In the genomic region with DNA sequence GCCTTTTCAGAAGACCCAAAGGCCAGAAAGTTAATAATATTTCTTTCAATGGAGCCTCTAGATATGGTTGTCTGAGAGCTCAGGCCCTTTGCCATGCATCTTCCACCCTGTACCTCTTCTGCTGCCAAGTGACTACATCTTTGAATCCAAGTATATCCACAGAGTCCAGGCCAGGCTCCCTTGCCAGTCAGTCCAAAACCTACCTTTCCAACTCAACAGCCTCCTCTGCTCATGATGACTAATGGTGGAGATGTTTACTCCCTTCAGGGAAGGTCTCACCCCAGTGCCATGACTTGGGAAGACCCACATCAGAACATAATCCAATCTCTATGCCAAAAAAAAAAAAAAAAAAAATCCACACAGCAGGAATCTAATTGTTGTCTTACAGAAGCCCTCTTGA, we compare ENCODE assay signal across 13 cellular contexts. TPM values are rescaled to one million over a fixed set of nuclear protein-coding genes. Genes with fewer than 3 reads are reported as not detected.
DNase-seq lines count a peak whose midpoint lies in the region; TF ChIP-seq lines count a peak whose summit lies in the region.
"Had no signal": no experiment of that assay in that cellular context is flagged by ENCODE, and none has a peak within 500 bp of the region (broad histone marks: within the 10 kb centered on the region; RNA-seq: fewer than 3 reads in every experiment).

No MANE protein-coding gene starts in this region.

- H3K9me3 ChIP-seq in Loucy (ENCODE audit: insufficient read depth, low read depth, low read length) (no peaks in the 10 kb centered on the region), spleen (no peaks in the 10 kb centered on the region), Peyer's patch (no peaks in the 10 kb centered on the region)
- H3K9me3 ChIP-seq: right atrium auricular region had no signal

- no peak overlapping the region for H2AFZ ChIP-seq in Loucy (ENCODE audit: low read length)
- H2AFZ ChIP-seq: neural progenitor cell had no signal

- peak overlapping the region; percentile 27 for H3K4me2 ChIP-seq in Loucy (ENCODE audit: low read depth, low read length, poor library complexity, severe bottlenecking)
- H3K4me2 ChIP-seq: neural progenitor cell had no signal

- no peak overlapping the region for H3K4me3 Mint-ChIP-seq in T-helper 1 cell treated with Interleukin-12 subunit alpha and Interleukin-12 subunit beta and Interleukin-4 antibody, amounts not matched to agents 30 μg/mL and 1 μg/mL, for 36 hours
- peak overlapping the region; percentile 38 for H3K4me3 Mint-ChIP-seq in activated naive CD8-positive, alpha-beta T cell
- H3K4me3 Mint-ChIP-seq: neural progenitor cell had no signal

- H3K9ac ChIP-seq in Loucy (ENCODE audit: low read depth, low read length, poor library complexity, severe bottlenecking): peak overlapping the region; percentile 18
- H3K9ac ChIP-seq: neural progenitor cell had no signal

- TF ChIP-seq CTCF in Loucy (conservative IDR thresholded peaks at IDR 0.05; ENCODE audit: low read length) (no peak), spleen (IDR thresholded peaks at IDR 0.05 in 8 of 11, conservative IDR thresholded peaks at IDR 0.05 in 3 of 11) (no peak), Peyer's patch (IDR thresholded peaks at IDR 0.05) (no peak)

- H3K4me1 ChIP-seq in Loucy (ENCODE audit: insufficient read depth, low read length, poor library complexity, severe bottlenecking): peaks cover 47% of the 10 kb centered on the region
- H3K4me1 ChIP-seq in spleen: peaks cover 61 to 100% (median 97%) of the 10 kb centered on the region in 6 donors
- H3K4me1 ChIP-seq in Peyer's patch: peaks cover 0 to 22% (median 11%) of the 10 kb centered on the region in 4 donors

- H3K9me3 Mint-ChIP-seq in T-helper 1 cell treated with Interleukin-12 subunit alpha and Interleukin-12 subunit beta and Interleukin-4 antibody, amounts not matched to agents 30 μg/mL and 1 μg/mL, for 36 hours: no peaks in the 10 kb centered on the region
- H3K9me3 Mint-ChIP-seq in activated naive CD8-positive, alpha-beta T cell (ENCODE audit: low read depth): no peaks in the 10 kb centered on the region
- H3K9me3 Mint-ChIP-seq: neural progenitor cell had no signal

- no peaks in the 10 kb centered on the region for H3K27me3 ChIP-seq in Loucy (ENCODE audit: insufficient read depth, low read length, poor library complexity, severe bottlenecking)
- no peaks in the 10 kb centered on the region for H3K27me3 ChIP-seq in spleen (replicated peaks in 1 of 7)
- no peaks in the 10 kb centered on the region for H3K27me3 ChIP-seq in Peyer's patch
- H3K27me3 ChIP-seq: neural progenitor cell, right atrium auricular region had no signal

- no peaks in the 10 kb centered on the region for H3F3A ChIP-seq in Loucy (ENCODE audit: low read depth)

- no peaks in the 10 kb centered on the region for H3K36me3 ChIP-seq in Loucy (ENCODE audit: insufficient read depth, low read length)
- H3K36me3 ChIP-seq in spleen: no peaks in the 10 kb centered on the region
- H3K36me3 ChIP-seq in Peyer's patch: no peaks in the 10 kb centered on the region
- H3K36me3 ChIP-seq: neural progenitor cell, right atrium auricular region had no signal

- peaks cover 12% of the 10 kb centered on the region; the same call in 1 of the 2 replicates for H3K79me2 ChIP-seq in Loucy (ENCODE audit: insufficient read depth, low read length)

- no peaks in the 10 kb centered on the region for H3K27me3 Mint-ChIP-seq in T-helper 1 cell treated with Interleukin-12 subunit alpha and Interleukin-12 subunit beta and Interleukin-4 antibody, amounts not matched to agents 30 μg/mL and 1 μg/mL, for 36 hours (ENCODE audit: low read depth)
- H3K27me3 Mint-ChIP-seq in activated naive CD8-positive, alpha-beta T cell: no peaks in the 10 kb centered on the region

- intact Hi-C loops in spleen (cut with DNase I; ENCODE audit: low total_unique reads): no loop called here

- peak overlapping the region; percentile 84 for H3K27ac Mint-ChIP-seq in T-helper 1 cell treated with Interleukin-12 subunit alpha and Interleukin-12 subunit beta and Interleukin-4 antibody, amounts not matched to agents 30 μg/mL and 1 μg/mL, for 36 hours
- peak overlapping the region; percentile 92 for H3K27ac Mint-ChIP-seq in activated naive CD8-positive, alpha-beta T cell

- H3K27ac ChIP-seq in spleen (peak overlapping the region; percentile 3 to 88 (median 68)), Peyer's patch (peak overlapping the region in 2 of 4 donors; percentile 2 to 52)
- H3K27ac ChIP-seq: neural progenitor cell had no signal

- H3K4me1 Mint-ChIP-seq in T-helper 1 cell treated with Interleukin-12 subunit alpha and Interleukin-12 subunit beta and Interleukin-4 antibody, amounts not matched to agents 30 μg/mL and 1 μg/mL, for 36 hours (ENCODE audit: low read depth): peaks cover 66% of the 10 kb centered on the region
- H3K4me1 Mint-ChIP-seq in activated naive CD8-positive, alpha-beta T cell (ENCODE audit: low read depth): peaks cover 90% of the 10 kb centered on the region

- H3K36me3 Mint-ChIP-seq in T-helper 1 cell treated with Interleukin-12 subunit alpha and Interleukin-12 subunit beta and Interleukin-4 antibody, amounts not matched to agents 30 μg/mL and 1 μg/mL, for 36 hours (ENCODE audit: low read depth): peaks cover 15% of the 10 kb centered on the region
- H3K36me3 Mint-ChIP-seq in activated naive CD8-positive, alpha-beta T cell: peaks cover 12% of the 10 kb centered on the region

- DNase-seq in T-helper 1 cell (no peak), spleen (no peak), NCI-H446 treated with DMSO at 0.1 percent for 48 hours (lab: John Stamatoyannopoulos, UW) (no peak), Peyer's patch (no peak), DMS153 (lab: John Stamatoyannopoulos, UW) (no peak)
- DNase-seq: cortex of kidney, NCI-H226 had no signal

- no peaks in the 10 kb centered on the region for H4K20me1 ChIP-seq in Loucy (ENCODE audit: insufficient read depth, low read length, poor library complexity, severe bottlenecking)

- no peak for TF ChIP-seq POLR2A in spleen (IDR thresholded peaks at IDR 0.05)
- TF ChIP-seq POLR2A in Peyer's patch (IDR thresholded peaks at IDR 0.05): no peak

- H3K4me3 ChIP-seq in Loucy (ENCODE audit: low read length, poor library complexity, severe bottlenecking) (no peak overlapping the region), spleen (no peak overlapping the region), Peyer's patch (no peak overlapping the region)
- H3K4me3 ChIP-seq: lung, neural progenitor cell, right atrium auricular region had no signal

- H3K9me2 ChIP-seq in Loucy (replicated peaks; ENCODE audit: low read depth, low read length): no peaks in the 10 kb centered on the region

RNA-seq across cellular contexts. Expression of a gene that starts 20.4 kb away (rescaled TPM):
- 10 to 100 TPM in 1 of 7 donors, 1 to 10 TPM in 6; 8.1 to 13.2 (median 9.3) TPM for total RNA-seq in spleen
- polyA plus RNA-seq in spleen: 1 to 10 TPM; 4.6 to 7.4 (median 7.3) TPM
- under 1 TPM; 0.35 to 0.83 (median 0.46) TPM for total RNA-seq in Peyer's patch

Comparison
In these comparisons a context has a peak if more than half of its experiments do, and no peak if none do; other contexts are left out.
1. RNA of a gene that starts 20.4 kb away (total RNA-seq): 8.1 to 13.2 TPM in spleen; 0.35 to 0.83 TPM in Peyer's patch; every median in the first group is over 4 times any median in the second.